Comparison of ENCODE assay signal across 12 cellular contexts in the genomic region with DNA sequence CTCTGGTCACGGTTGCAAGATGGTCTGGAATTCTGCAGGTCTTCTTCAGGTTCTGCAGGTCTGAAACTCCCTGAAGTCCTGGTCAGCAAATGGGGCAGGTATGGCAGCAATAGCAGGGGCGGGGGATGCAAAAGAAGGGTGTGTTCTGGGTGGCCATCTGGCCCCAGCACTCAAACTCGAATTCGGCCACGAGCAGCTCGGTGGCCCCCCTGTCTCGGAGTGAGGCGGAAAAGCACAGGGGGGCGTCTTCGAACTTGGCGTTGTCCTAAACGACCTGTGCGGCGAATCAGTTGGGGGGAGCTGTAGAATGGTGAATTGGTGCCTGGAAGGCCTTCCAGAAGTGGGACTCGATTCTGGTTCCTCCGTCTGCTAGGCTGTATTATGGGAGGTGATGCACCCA.
"Had no signal": no experiment of that assay in that cellular context is flagged by ENCODE, and none has a peak within 500 bp of the region (broad histone marks: within the 10 kb centered on the region; RNA-seq: fewer than 3 reads in every experiment).

No MANE protein-coding gene starts in this region.

- ATAC-seq: effector memory CD8-positive, alpha-beta T cell; left cardiac atrium; lower lobe of right lung had no signal

- H3K36me3 Mint-ChIP-seq: memory B cell, naive B cell had no signal

- H3K4me3 Mint-ChIP-seq: memory B cell had no signal

- H3K9me3 Mint-ChIP-seq: effector memory CD8-positive, alpha-beta T cell; memory B cell had no signal

- H3K27ac Mint-ChIP-seq: memory B cell, naive B cell had no signal

- H3K27me3 Mint-ChIP-seq: effector memory CD8-positive, alpha-beta T cell had no signal

- DNase-seq: effector memory CD8-positive, alpha-beta T cell; foreskin keratinocyte; kidney; left cardiac atrium; left ventricle myocardium inferior; lower lobe of right lung; naive B cell; ovary; sigmoid colon; stomach; transverse colon had no signal
